ENCODE assay signal across 9 cellular contexts in genomic region chr7:54663603-54664234, GRCh38.
DNase-seq lines count a peak whose midpoint lies in the region; ATAC-seq and TF ChIP-seq lines count a peak whose summit lies in the region.
"Had no signal": no experiment of that assay in that cellular context is flagged by ENCODE, and none has a peak within 500 bp of the region (broad histone marks: within the 10 kb centered on the region; RNA-seq: fewer than 3 reads in every experiment).

No MANE protein-coding gene starts in this region.

- no peaks in the 10 kb centered on the region for H3K9me3 ChIP-seq in T-helper 17 cell (ENCODE audit: control insufficient read depth, low read length, poor library complexity, severe bottlenecking)
- H3K9me3 ChIP-seq in testis, result no peaks in the 10 kb centered on the region

- no peak for DNase-seq in activated T-cell treated with anti-CD3 and anti-CD28 coated beads, Interleukin-2, amount 50 U/mL, for 4 hours
- DNase-seq in activated T-cell treated with anti-CD3 and anti-CD28 coated beads, Interleukin-2, amount 50 U/mL, for 1 hour, result no peak
- no peak for DNase-seq in T-helper 17 cell
- DNase-seq in kidney tubule cell (ENCODE audit: low spot score), result peak; percentile 1
- peak; percentile 14 for DNase-seq in testis
- no peak for DNase-seq in cerebellum (ENCODE audit: low spot score)
- no peak for DNase-seq in NCI-H128 (lab: John Stamatoyannopoulos, UW; ENCODE audit: unreplicated experiment)

- TF ChIP-seq CTCF in testis (IDR thresholded peaks at IDR 0.05), result no peak

- H3K27me3 Mint-ChIP-seq in activated T-cell treated with anti-CD3 and anti-CD28 coated beads, Interleukin-2, amount 50 U/mL, for 4 hours (ENCODE audit: low read depth), result peaks cover 26% of the 10 kb centered on the region
- H3K27me3 Mint-ChIP-seq in T-helper 17 cell, result peaks cover 18% of the 10 kb centered on the region

- H3K36me3 ChIP-seq in testis (ENCODE audit: low read depth, missing control alignments), result no peaks in the 10 kb centered on the region
- H3K36me3 ChIP-seq: BLaER1 had no signal

- TF ChIP-seq POLR2A in testis (IDR thresholded peaks at IDR 0.05), result no peak

- peaks cover 5% of the 10 kb centered on the region for H3K4me1 ChIP-seq in testis
- H3K4me1 ChIP-seq: BLaER1 had no signal

- ATAC-seq in activated T-cell treated with anti-CD3 and anti-CD28 coated beads, Interleukin-2, amount 50 U/mL, for 4 hours, result peak in 1 of 2 donors; percentile 3
- no peak for ATAC-seq in T-helper 17 cell
- no peak for ATAC-seq in HG02852 (IDR thresholded peaks at IDR 0.05; ENCODE audit: unreplicated experiment)

- no peaks in the 10 kb centered on the region for H3K27me3 ChIP-seq in testis
- H3K27me3 ChIP-seq: BLaER1 had no signal

- 9 to 14% methylated on average over 15 to 16 of the region's 16 CpGs for WGBS in testis, 2 donors

- H3K9me3 Mint-ChIP-seq in activated T-cell treated with anti-CD3 and anti-CD28 coated beads, Interleukin-2, amount 50 U/mL, for 4 hours, result peaks cover 4% of the 10 kb centered on the region

- no peak overlapping the region for H3K27ac Mint-ChIP-seq in T-helper 17 cell

- no peaks in the 10 kb centered on the region for H3K36me3 Mint-ChIP-seq in activated T-cell treated with anti-CD3 and anti-CD28 coated beads, Interleukin-2, amount 50 U/mL, for 4 hours (ENCODE audit: insufficient read depth)
- H3K36me3 Mint-ChIP-seq in T-helper 17 cell (ENCODE audit: low read depth), result peaks cover 6% of the 10 kb centered on the region

- H3K27ac ChIP-seq in testis, result no peak overlapping the region
- H3K27ac ChIP-seq: BLaER1 had no signal

- H3K4me3 ChIP-seq in testis, result peak overlapping the region; percentile 31 to 49
- H3K4me3 ChIP-seq: BLaER1 had no signal

- intact Hi-C loops in testis (cut with DNase I; ENCODE audit: low total_unique reads), result no loop called here

- peak overlapping the region; percentile 20 for H3K4me3 Mint-ChIP-seq in activated T-cell treated with anti-CD3 and anti-CD28 coated beads, Interleukin-2, amount 50 U/mL, for 4 hours
- H3K4me3 Mint-ChIP-seq in T-helper 17 cell, result peak overlapping the region; percentile 74

- peaks cover 5% of the 10 kb centered on the region for H3K4me1 Mint-ChIP-seq in activated T-cell treated with anti-CD3 and anti-CD28 coated beads, Interleukin-2, amount 50 U/mL, for 4 hours (ENCODE audit: low read depth)
- peaks cover 10% of the 10 kb centered on the region for H3K4me1 Mint-ChIP-seq in T-helper 17 cell

Comparison
In these comparisons a context has a peak if more than half of its experiments do, and no peak if none do; other contexts are left out.
1. DNase-seq: peak in kidney tubule cell (single experiment) and testis (single experiment); none in activated T-cell treated with anti-CD3 and anti-CD28 coated beads, Interleukin-2, amount 50 U/mL, for 4 hours (single experiment), activated T-cell treated with anti-CD3 and anti-CD28 coated beads, Interleukin-2, amount 50 U/mL, for 1 hour (single experiment), T-helper 17 cell (0 of 3), cerebellum (single experiment) and NCI-H128 (single experiment).